ENCODE assay signal across 1 cellular context in the genomic region with DNA sequence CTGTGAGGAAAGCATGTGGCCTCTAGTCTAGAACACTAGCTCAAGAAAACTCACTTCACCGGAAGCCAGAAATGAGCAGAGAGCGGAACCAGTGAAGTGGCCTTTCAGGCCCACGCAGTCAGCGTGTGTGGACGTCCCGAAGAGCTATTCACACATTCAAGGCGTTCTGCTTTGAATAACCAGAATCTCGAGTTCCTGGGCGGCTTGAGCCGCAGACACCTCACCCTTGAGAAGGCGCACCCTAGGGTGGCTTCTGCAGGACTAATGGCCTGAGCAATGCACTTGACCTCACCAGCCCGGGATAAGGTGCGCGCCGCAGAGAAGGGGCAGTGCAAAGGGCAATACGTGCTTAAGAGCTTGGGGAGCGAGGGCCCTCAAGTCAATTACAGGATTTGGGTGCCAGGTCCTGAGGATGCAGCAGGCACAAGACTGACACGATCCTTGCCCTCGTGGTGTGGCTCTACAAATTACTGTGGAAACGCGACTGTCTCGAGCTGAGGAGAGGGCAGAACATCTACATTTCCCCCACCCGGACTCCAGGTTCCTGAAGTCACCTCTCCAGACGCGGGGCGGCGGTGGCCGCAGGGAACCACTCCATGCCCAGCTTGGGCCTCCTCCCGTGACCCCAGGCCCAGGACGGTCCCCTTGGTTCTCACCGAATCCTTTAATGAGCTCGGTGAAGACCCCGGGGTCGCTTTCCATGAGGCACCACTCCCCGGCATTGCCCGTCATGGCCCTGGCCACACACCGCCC.
A peak's percentile ranks its signal among the peaks of the same experiment; 100 is the strongest.
TF ChIP-seq lines count a peak whose summit lies in the region.

No MANE protein-coding gene starts in this region.

TF ChIP-seq in K562, 482 proteins besides CTCF, POLR2A, EP300 and RAD21 (continued from another document and continues in another):
- TF ChIP-seq ZNF146 (CRISPR knock-in tag; IDR thresholded peaks at IDR 0.05; ENCODE audit: unreplicated experiment) (no peak), ARID1B (IDR thresholded peaks at IDR 0.05) (no peak), NCOR1 (IDR thresholded peaks at IDR 0.05) (no peak), TOE1 (IDR thresholded peaks at IDR 0.05; ENCODE audit: borderline replicate concordance) (no peak), TOE1 (CRISPR knock-in tag; IDR thresholded peaks at IDR 0.05; ENCODE audit: borderline replicate concordance, low read depth) (0 out of 2 replicates have a peak, but pooled peaks have one; percentile 81), ZNF717 (CRISPR knock-in tag; IDR thresholded peaks at IDR 0.05) (no peak), HSF4 (CRISPR knock-in tag; IDR thresholded peaks at IDR 0.05; ENCODE audit: borderline replicate concordance) (no peak), KAT8 (IDR thresholded peaks at IDR 0.05; ENCODE audit: low read depth) (no peak), SAFB (IDR thresholded peaks at IDR 0.05; ENCODE audit: borderline replicate concordance, low read depth, low read length) (no peak), BRF1 (IDR thresholded peaks at IDR 0.05; ENCODE audit: borderline replicate concordance, extremely low read depth, insufficient read length) (no peak), EHMT2 (IDR thresholded peaks at IDR 0.05) (no peak), MTA3 (IDR thresholded peaks at IDR 0.05; ENCODE audit: borderline replicate concordance) (no peak), HDAC8 (tag; IDR thresholded peaks at IDR 0.05) (no peak), ZNF282 (CRISPR knock-in tag; IDR thresholded peaks at IDR 0.05) (no peak), ZEB2 (IDR thresholded peaks at IDR 0.05) (no peak), TAL1 (IDR thresholded peaks at IDR 0.05) (no peak), ZFPM2 (CRISPR knock-in tag; IDR thresholded peaks at IDR 0.05) (no peak), ATF1 (CRISPR knock-in tag; IDR thresholded peaks at IDR 0.05) (no peak), ATF1 (tag; IDR thresholded peaks at IDR 0.05) (no peak), SIN3B (IDR thresholded peaks at IDR 0.05; ENCODE audit: low read depth) (no peak), HEY1 (CRISPR knock-in tag; IDR thresholded peaks at IDR 0.05; ENCODE audit: borderline replicate concordance) (no peak), FOXM1 (IDR thresholded peaks at IDR 0.05; ENCODE audit: low read depth) (no peak), FOXM1 (CRISPR knock-in tag; IDR thresholded peaks at IDR 0.05; ENCODE audit: low read depth) (no peak), CBFA2T2 (conservative IDR thresholded peaks at IDR 0.05) (no peak), PHF20 (IDR thresholded peaks at IDR 0.05; ENCODE audit: partially characterized antibody) (no peak), SRSF1 (IDR thresholded peaks at IDR 0.05; ENCODE audit: low read depth, low read length) (peak; percentile 23; the same call in 1 of the 2 replicates), KDM2B (CRISPR knock-in tag; IDR thresholded peaks at IDR 0.05) (0 out of 2 replicates have a peak, but pooled peaks have one; percentile 54), ZSCAN32 (CRISPR knock-in tag; IDR thresholded peaks at IDR 0.05) (peak; percentile 63; the same call in 1 of the 2 replicates), DPF2 (IDR thresholded peaks at IDR 0.05) (no peak), HDGF (IDR thresholded peaks at IDR 0.05) (0 out of 2 replicates have a peak, but pooled peaks have one; percentile 20), EGR1 (conservative IDR thresholded peaks at IDR 0.05) (peak; percentile 77), SRSF3 (IDR thresholded peaks at IDR 0.05; ENCODE audit: insufficient read depth, low read length) (no peak)
- TF ChIP-seq, protein P1, sequence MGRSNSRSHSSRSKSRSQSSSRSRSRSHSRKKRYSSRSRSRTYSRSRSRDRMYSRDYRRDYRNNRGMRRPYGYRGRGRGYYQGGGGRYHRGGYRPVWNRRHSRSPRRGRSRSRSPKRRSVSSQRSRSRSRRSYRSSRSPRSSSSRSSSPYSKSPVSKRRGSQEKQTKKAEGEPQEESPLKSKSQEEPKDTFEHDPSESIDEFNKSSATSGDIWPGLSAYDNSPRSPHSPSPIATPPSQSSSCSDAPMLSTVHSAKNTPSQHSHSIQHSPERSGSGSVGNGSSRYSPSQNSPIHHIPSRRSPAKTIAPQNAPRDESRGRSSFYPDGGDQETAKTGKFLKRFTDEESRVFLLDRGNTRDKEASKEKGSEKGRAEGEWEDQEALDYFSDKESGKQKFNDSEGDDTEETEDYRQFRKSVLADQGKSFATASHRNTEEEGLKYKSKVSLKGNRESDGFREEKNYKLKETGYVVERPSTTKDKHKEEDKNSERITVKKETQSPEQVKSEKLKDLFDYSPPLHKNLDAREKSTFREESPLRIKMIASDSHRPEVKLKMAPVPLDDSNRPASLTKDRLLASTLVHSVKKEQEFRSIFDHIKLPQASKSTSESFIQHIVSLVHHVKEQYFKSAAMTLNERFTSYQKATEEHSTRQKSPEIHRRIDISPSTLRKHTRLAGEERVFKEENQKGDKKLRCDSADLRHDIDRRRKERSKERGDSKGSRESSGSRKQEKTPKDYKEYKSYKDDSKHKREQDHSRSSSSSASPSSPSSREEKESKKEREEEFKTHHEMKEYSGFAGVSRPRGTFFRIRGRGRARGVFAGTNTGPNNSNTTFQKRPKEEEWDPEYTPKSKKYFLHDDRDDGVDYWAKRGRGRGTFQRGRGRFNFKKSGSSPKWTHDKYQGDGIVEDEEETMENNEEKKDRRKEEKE (IDR thresholded peaks at IDR 0.05; ENCODE audit: borderline replicate concordance in 1 of 2, control insufficient read depth in 1 of 2, low read depth in 2 of 2, low read length in 1 of 2) = no peak
- TF ChIP-seq, protein P2, sequence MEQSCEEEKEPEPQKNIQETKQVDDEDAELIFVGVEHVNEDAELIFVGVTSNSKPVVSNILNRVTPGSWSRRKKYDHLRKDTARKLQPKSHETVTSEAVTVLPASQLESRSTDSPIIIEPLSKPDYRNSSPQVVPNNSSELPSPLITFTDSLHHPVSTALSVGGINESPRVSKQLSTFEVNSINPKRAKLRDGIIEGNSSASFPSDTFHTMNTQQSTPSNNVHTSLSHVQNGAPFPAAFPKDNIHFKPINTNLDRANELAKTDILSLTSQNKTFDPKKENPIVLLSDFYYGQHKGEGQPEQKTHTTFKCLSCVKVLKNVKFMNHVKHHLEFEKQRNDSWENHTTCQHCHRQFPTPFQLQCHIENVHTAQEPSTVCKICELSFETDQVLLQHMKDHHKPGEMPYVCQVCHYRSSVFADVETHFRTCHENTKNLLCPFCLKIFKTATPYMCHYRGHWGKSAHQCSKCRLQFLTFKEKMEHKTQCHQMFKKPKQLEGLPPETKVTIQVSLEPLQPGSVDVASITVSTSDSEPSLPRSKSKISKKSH (CRISPR knock-in tag; IDR thresholded peaks at IDR 0.05) = no peak
- TF ChIP-seq, protein P3, sequence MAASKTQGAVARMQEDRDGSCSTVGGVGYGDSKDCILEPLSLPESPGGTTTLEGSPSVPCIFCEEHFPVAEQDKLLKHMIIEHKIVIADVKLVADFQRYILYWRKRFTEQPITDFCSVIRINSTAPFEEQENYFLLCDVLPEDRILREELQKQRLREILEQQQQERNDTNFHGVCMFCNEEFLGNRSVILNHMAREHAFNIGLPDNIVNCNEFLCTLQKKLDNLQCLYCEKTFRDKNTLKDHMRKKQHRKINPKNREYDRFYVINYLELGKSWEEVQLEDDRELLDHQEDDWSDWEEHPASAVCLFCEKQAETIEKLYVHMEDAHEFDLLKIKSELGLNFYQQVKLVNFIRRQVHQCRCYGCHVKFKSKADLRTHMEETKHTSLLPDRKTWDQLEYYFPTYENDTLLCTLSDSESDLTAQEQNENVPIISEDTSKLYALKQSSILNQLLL (CRISPR knock-in tag; IDR thresholded peaks at IDR 0.05; ENCODE audit: borderline replicate concordance) = no peak
- TF ChIP-seq, protein P4, sequence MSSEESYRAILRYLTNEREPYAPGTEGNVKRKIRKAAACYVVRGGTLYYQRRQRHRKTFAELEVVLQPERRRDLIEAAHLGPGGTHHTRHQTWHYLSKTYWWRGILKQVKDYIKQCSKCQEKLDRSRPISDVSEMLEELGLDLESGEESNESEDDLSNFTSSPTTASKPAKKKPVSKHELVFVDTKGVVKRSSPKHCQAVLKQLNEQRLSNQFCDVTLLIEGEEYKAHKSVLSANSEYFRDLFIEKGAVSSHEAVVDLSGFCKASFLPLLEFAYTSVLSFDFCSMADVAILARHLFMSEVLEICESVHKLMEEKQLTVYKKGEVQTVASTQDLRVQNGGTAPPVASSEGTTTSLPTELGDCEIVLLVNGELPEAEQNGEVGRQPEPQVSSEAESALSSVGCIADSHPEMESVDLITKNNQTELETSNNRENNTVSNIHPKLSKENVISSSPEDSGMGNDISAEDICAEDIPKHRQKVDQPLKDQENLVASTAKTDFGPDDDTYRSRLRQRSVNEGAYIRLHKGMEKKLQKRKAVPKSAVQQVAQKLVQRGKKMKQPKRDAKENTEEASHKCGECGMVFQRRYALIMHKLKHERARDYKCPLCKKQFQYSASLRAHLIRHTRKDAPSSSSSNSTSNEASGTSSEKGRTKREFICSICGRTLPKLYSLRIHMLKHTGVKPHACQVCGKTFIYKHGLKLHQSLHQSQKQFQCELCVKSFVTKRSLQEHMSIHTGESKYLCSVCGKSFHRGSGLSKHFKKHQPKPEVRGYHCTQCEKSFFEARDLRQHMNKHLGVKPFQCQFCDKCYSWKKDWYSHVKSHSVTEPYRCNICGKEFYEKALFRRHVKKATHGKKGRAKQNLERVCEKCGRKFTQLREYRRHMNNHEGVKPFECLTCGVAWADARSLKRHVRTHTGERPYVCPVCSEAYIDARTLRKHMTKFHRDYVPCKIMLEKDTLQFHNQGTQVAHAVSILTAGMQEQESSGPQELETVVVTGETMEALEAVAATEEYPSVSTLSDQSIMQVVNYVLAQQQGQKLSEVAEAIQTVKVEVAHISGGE (CRISPR knock-in tag; IDR thresholded peaks at IDR 0.05) = no peak
- TF ChIP-seq, protein P5, sequence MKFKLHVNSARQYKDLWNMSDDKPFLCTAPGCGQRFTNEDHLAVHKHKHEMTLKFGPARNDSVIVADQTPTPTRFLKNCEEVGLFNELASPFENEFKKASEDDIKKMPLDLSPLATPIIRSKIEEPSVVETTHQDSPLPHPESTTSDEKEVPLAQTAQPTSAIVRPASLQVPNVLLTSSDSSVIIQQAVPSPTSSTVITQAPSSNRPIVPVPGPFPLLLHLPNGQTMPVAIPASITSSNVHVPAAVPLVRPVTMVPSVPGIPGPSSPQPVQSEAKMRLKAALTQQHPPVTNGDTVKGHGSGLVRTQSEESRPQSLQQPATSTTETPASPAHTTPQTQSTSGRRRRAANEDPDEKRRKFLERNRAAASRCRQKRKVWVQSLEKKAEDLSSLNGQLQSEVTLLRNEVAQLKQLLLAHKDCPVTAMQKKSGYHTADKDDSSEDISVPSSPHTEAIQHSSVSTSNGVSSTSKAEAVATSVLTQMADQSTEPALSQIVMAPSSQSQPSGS (CRISPR knock-in tag; IDR thresholded peaks at IDR 0.05) = no peak
- TF ChIP-seq, protein P6, sequence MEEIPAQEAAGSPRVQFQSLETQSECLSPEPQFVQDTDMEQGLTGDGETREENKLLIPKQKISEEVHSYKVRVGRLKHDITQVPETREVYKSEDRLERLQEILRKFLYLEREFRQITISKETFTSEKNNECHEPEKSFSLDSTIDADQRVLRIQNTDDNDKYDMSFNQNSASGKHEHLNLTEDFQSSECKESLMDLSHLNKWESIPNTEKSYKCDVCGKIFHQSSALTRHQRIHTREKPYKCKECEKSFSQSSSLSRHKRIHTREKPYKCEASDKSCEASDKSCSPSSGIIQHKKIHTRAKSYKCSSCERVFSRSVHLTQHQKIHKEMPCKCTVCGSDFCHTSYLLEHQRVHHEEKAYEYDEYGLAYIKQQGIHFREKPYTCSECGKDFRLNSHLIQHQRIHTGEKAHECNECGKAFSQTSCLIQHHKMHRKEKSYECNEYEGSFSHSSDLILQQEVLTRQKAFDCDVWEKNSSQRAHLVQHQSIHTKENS (CRISPR knock-in tag; IDR thresholded peaks at IDR 0.05) = no peak
- TF ChIP-seq, protein P7, sequence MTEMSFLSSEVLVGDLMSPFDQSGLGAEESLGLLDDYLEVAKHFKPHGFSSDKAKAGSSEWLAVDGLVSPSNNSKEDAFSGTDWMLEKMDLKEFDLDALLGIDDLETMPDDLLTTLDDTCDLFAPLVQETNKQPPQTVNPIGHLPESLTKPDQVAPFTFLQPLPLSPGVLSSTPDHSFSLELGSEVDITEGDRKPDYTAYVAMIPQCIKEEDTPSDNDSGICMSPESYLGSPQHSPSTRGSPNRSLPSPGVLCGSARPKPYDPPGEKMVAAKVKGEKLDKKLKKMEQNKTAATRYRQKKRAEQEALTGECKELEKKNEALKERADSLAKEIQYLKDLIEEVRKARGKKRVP (CRISPR knock-in tag; IDR thresholded peaks at IDR 0.05) = peak; percentile 14; the same call in 1 of the 2 replicates
- TF ChIP-seq, protein P8, sequence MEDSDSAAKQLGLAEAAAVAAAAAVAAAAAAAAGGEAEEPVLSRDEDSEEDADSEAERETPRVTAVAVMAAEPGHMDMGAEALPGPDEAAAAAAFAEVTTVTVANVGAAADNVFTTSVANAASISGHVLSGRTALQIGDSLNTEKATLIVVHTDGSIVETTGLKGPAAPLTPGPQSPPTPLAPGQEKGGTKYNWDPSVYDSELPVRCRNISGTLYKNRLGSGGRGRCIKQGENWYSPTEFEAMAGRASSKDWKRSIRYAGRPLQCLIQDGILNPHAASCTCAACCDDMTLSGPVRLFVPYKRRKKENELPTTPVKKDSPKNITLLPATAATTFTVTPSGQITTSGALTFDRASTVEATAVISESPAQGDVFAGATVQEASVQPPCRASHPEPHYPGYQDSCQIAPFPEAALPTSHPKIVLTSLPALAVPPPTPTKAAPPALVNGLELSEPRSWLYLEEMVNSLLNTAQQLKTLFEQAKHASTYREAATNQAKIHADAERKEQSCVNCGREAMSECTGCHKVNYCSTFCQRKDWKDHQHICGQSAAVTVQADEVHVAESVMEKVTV (CRISPR knock-in tag; IDR thresholded peaks at IDR 0.05) = 0 out of 2 replicates have a peak, but pooled peaks have one; percentile 14
- TF ChIP-seq, protein P9, sequence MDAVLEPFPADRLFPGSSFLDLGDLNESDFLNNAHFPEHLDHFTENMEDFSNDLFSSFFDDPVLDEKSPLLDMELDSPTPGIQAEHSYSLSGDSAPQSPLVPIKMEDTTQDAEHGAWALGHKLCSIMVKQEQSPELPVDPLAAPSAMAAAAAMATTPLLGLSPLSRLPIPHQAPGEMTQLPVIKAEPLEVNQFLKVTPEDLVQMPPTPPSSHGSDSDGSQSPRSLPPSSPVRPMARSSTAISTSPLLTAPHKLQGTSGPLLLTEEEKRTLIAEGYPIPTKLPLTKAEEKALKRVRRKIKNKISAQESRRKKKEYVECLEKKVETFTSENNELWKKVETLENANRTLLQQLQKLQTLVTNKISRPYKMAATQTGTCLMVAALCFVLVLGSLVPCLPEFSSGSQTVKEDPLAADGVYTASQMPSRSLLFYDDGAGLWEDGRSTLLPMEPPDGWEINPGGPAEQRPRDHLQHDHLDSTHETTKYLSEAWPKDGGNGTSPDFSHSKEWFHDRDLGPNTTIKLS (IDR thresholded peaks at IDR 0.05; ENCODE audit: borderline replicate concordance, low read depth) = peak; percentile 29; the same call in 1 of the 2 replicates
- TF ChIP-seq, protein P10, sequence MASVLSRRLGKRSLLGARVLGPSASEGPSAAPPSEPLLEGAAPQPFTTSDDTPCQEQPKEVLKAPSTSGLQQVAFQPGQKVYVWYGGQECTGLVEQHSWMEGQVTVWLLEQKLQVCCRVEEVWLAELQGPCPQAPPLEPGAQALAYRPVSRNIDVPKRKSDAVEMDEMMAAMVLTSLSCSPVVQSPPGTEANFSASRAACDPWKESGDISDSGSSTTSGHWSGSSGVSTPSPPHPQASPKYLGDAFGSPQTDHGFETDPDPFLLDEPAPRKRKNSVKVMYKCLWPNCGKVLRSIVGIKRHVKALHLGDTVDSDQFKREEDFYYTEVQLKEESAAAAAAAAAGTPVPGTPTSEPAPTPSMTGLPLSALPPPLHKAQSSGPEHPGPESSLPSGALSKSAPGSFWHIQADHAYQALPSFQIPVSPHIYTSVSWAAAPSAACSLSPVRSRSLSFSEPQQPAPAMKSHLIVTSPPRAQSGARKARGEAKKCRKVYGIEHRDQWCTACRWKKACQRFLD (CRISPR knock-in tag; IDR thresholded peaks at IDR 0.05) = peak; percentile 90
